In genomic region chr12:6221146-6221545, GRCh38 we compare ENCODE assay signal across 18 cellular contexts. TPM values are rescaled to one million over a fixed set of nuclear protein-coding genes. Genes with fewer than 3 reads are reported as not detected.
DNase-seq lines count a peak whose midpoint lies in the region; ATAC-seq, FAIRE-seq and TF ChIP-seq lines count a peak whose summit lies in the region.
"Had no signal": no experiment of that assay in that cellular context is flagged by ENCODE, and none has a peak within 500 bp of the region (broad histone marks: within the 10 kb centered on the region; RNA-seq: fewer than 3 reads in every experiment).

No MANE protein-coding gene starts in this region.

- no peaks in the 10 kb centered on the region for H3K27me3 ChIP-seq in BLaER1
- no peaks in the 10 kb centered on the region for H3K27me3 ChIP-seq in breast epithelium
- no peaks in the 10 kb centered on the region for H3K27me3 ChIP-seq in layer of hippocampus (ENCODE audit: control insufficient read depth, insufficient read depth, low read length)
- no peaks in the 10 kb centered on the region; a peak in 1 of 5 replicates for H3K27me3 ChIP-seq in HepG2 (ENCODE audit: control insufficient read depth in 1 of 2, insufficient read depth in 2 of 2, low read length in 2 of 2)

- WGBS in HepG2 (ENCODE audit: low lambda C conversion rate): 86% methylated on average over 7 of the region's 9 CpGs

- H3K79me2 ChIP-seq in HepG2 (ENCODE audit: insufficient read depth, low read length): no peaks in the 10 kb centered on the region

- no peak for FAIRE-seq in HepG2 (lab: Jason Lieb, UNC)

- H3K36me3 ChIP-seq in BLaER1: peaks cover 86% of the 10 kb centered on the region
- no peaks in the 10 kb centered on the region for H3K36me3 ChIP-seq in breast epithelium
- no peaks in the 10 kb centered on the region for H3K36me3 ChIP-seq in HepG2 (replicated peaks in 1 of 2; ENCODE audit: control insufficient read depth in 1 of 2, insufficient read depth in 2 of 2, low read length in 2 of 2)

- BruUV-seq in HepG2 (replicated peaks; lab: Mats Ljungman, UMichigan): no TSS peak

- intact Hi-C loops in breast epithelium (cut with DNase I; ENCODE audit: low total_unique reads): no loop called here
- intact Hi-C loops in HepG2 (cut with micrococcal nuclease; ENCODE audit: unreplicated experiment): no loop called here

- POLR2A ChIA-PET in HepG2 (lab: Yijun Ruan, JAX): interaction anchor here (2.2 kb wide), 1 partner anchor 9 kb away, joined by 10 read pairs; no protein-coding TSS in a partner anchor

- TF ChIP-seq EP300 in HepG2 (IDR thresholded peaks at IDR 0.05; ENCODE audit: low read depth in 2 of 2, low read length in 2 of 2) (no peak), HepG2 (CRISPR knock-in tag; IDR thresholded peaks at IDR 0.05; ENCODE audit: borderline replicate concordance) (no peak)

- CTCF ChIA-PET in HepG2 (lab: Yijun Ruan, JAX; ENCODE audit: low intra/inter-chr PET ratio, low total read pairs): no interaction called here

- in situ Hi-C loops in HepG2 (cut with HindIII; ENCODE audit: extremely low pct_ligation_motif_present, low pct_unique_long_range_greater_than_20kb): no loop called here

- H3K27ac ChIP-seq in BLaER1 (peak overlapping the region; percentile 96), breast epithelium (peak overlapping the region; percentile 56 to 96), layer of hippocampus (ENCODE audit: low read depth, low read length) (peak overlapping the region; percentile 65), skin epidermis (peak overlapping the region in 18 of 21 experiments; percentile 4 to 98 (median 50)), HepG2 (ENCODE audit: extremely low read length, insufficient read depth, low read length) (no peak overlapping the region)

- H4K20me1 ChIP-seq in BLaER1 (peaks cover 68% of the 10 kb centered on the region), HepG2 (ENCODE audit: insufficient read depth, low read length) (no peaks in the 10 kb centered on the region)

- H3K9me3 ChIP-seq in BLaER1 (no peaks in the 10 kb centered on the region), breast epithelium (no peaks in the 10 kb centered on the region), HepG2 (ENCODE audit: low read length) (no peaks in the 10 kb centered on the region)
- H3K9me3 ChIP-seq: mucosa of descending colon had no signal

- no peak for TF ChIP-seq POLR2A in breast epithelium (IDR thresholded peaks at IDR 0.05)
- TF ChIP-seq POLR2A in HepG2 (IDR thresholded peaks at IDR 0.05; ENCODE audit: insufficient read depth in 1 of 2, low read depth in 2 of 2, low read length in 2 of 2): no peak

- TF ChIP-seq CTCF in breast epithelium (IDR thresholded peaks at IDR 0.05) (no peak), HepG2 (CRISPR knock-in tag; IDR thresholded peaks at IDR 0.05) (no peak)

- H3K4me3 ChIP-seq in BLaER1 (no peak overlapping the region), breast epithelium (no peak overlapping the region), skin epidermis (no peak overlapping the region), HepG2 (replicated peaks in 1 of 3; ENCODE audit: insufficient read depth in 1 of 3, low read depth in 2 of 3, low read length in 3 of 3) (no peak overlapping the region)
- H3K4me3 ChIP-seq: mucosa of descending colon had no signal

- H3K4me1 ChIP-seq in BLaER1 (peaks cover 100% of the 10 kb centered on the region), breast epithelium (peaks cover 6 to 42% of the 10 kb centered on the region in 2 donors), HepG2 (ENCODE audit: insufficient read depth, low read length) (peaks cover 80% of the 10 kb centered on the region)

- H3K9ac ChIP-seq in BLaER1 (peak overlapping the region; percentile 31), HepG2 (ENCODE audit: insufficient read depth, low read depth, low read length) (no peak overlapping the region)

- H3K4me2 ChIP-seq in BLaER1: peak overlapping the region; percentile 100
- no peak overlapping the region for H3K4me2 ChIP-seq in HepG2 (ENCODE audit: low read depth, low read length)

- no peak overlapping the region for H2AFZ ChIP-seq in HepG2 (ENCODE audit: low read length)

- no peak for TF ChIP-seq RAD21 in HepG2 (CRISPR knock-in tag; IDR thresholded peaks at IDR 0.05)

- DNase-seq in breast epithelium (ENCODE audit: low spot score in 2 of 2): no peak
- DNase-seq in C1 segment of cervical spinal cord (lab: John Stamatoyannopoulos, UW): no peak
- no peak for DNase-seq in HepG2 (ENCODE audit: low spot score)
- no peak for DNase-seq in epidermal melanocyte (ENCODE audit: insufficient read length, low spot score)
- DNase-seq: activated CD4-positive, CD25-positive, alpha-beta regulatory T cell treated with anti-CD3 and anti-CD28 coated beads, Interleukin-2, amount 50 U/mL, for 72 hours; activated naive CD8-positive, alpha-beta T cell treated with anti-CD3 and anti-CD28 coated beads, Interleukin-2, amount 50 U/mL, for 24 hours; CD4-positive, CD25-positive, alpha-beta regulatory T cell; DMS153; hippocampal formation; kidney glomerular epithelial cell; NCI-H1417 treated with DMSO at 0.1 percent for 48 hours; NCI-H748 treated with DMSO at 0.1 percent for 48 hours; stimulated activated CD4-positive, alpha-beta T cell treated with anti-CD3 and anti-CD28 coated beads, Interleukin-4, amount 100 ng/mL, for 4 hours had no signal

- ATAC-seq in HepG2 (no peak), SK-N-SH treated with all-trans-retinoic acid at 6 μM for 48 hours (no peak)
- ATAC-seq: activated naive CD8-positive, alpha-beta T cell treated with anti-CD3 and anti-CD28 coated beads, Interleukin-2, amount 50 U/mL, for 24 hours; mucosa of descending colon had no signal

TF ChIP-seq in HepG2, 621 proteins besides CTCF, POLR2A, EP300 and RAD21 (continues in another document):
- TF ChIP-seq HOXA3 (CRISPR knock-in tag; IDR thresholded peaks at IDR 0.05) (no peak), CCDC6 (CRISPR knock-in tag; IDR thresholded peaks at IDR 0.05) (no peak), SMARCC2 (IDR thresholded peaks at IDR 0.05) (no peak), ZNF275 (CRISPR knock-in tag; IDR thresholded peaks at IDR 0.05; ENCODE audit: borderline replicate concordance) (no peak), CBX2 (IDR thresholded peaks at IDR 0.05; ENCODE audit: low read depth, low read length) (no peak), CBX2 (CRISPR knock-in tag; IDR thresholded peaks at IDR 0.05; ENCODE audit: low read depth) (no peak), NCOA5 (CRISPR knock-in tag; IDR thresholded peaks at IDR 0.05) (no peak), NCOA2 (CRISPR knock-in tag; IDR thresholded peaks at IDR 0.05) (no peak)

TF ChIP-seq in SK-N-SH treated with all-trans-retinoic acid at 6 μM for 48 hours, 23 proteins besides CTCF, POLR2A, EP300 and RAD21:
- TF ChIP-seq RARB (CRISPR knock-in tag; IDR thresholded peaks at IDR 0.05): no peak

RNA-seq across cellular contexts. Expression of gene CD9, which starts 20.9 kb away (rescaled TPM):
- total RNA-seq in breast epithelium (100 to 1,000 TPM in 2 of 3 donors, 10 to 100 TPM in 1; 91.1 to 436 (median 243) TPM), HepG2 (2016; rRNA removed; fragmentation: Illumina TruSeq; extraction: Trizol) (4.3 and 5.8 TPM in 2 replicates)
- total RNA-seq in HepG2 (2016; cell fraction: cytosol; rRNA removed; fragmentation: Illumina TruSeq; extraction: Trizol; ENCODE audit: low read depth): 1.3 and 2.0 TPM in 2 replicates
- total RNA-seq in HepG2 (2016; cell fraction: insoluble cytoplasmic fraction; rRNA removed; fragmentation: Illumina TruSeq; extraction: Trizol): 2.4 and 6.9 TPM in 2 replicates
- 2.1 and 2.4 TPM in 2 replicates for total RNA-seq in HepG2 (2016; cell fraction: membrane; rRNA removed; fragmentation: Illumina TruSeq; extraction: Trizol)
- total RNA-seq in HepG2 (2016; cell fraction: nucleus; rRNA removed; fragmentation: Illumina TruSeq; extraction: Trizol): 5.9 and 6.5 TPM in 2 replicates
- 38.3 and 40.1 TPM in 2 replicates for polyA plus RNA-seq in HepG2 (2011; rRNA removed)
- polyA plus RNA-seq in HepG2 (2011; cell fraction: cytosol; rRNA removed): 30.3 and 47.3 TPM in 2 replicates
- 15.2 and 20.2 TPM in 2 replicates for polyA plus RNA-seq in HepG2 (2011; cell fraction: nucleus; rRNA removed)
- polyA plus RNA-seq in HepG2 (2012): 30.0 and 52.7 TPM in 2 replicates
- 1.4 and 1.8 TPM in 2 replicates for polyA plus RNA-seq in HepG2 (2016; cell fraction: cytosol; fragmentation: Illumina TruSeq; extraction: Trizol; ENCODE audit: low read depth)
- 5.2 and 5.4 TPM in 2 replicates for polyA plus RNA-seq in HepG2 (2016; cell fraction: insoluble cytoplasmic fraction; fragmentation: Illumina TruSeq; extraction: Trizol; ENCODE audit: low read depth)
- 1.9 and 2.4 TPM in 2 replicates for polyA plus RNA-seq in HepG2 (2016; cell fraction: membrane; fragmentation: Illumina TruSeq; extraction: Trizol; ENCODE audit: low read depth)
- 10.1 and 12.9 TPM in 2 replicates for polyA plus RNA-seq in HepG2 (2016; cell fraction: nucleus; fragmentation: Illumina TruSeq; extraction: Trizol; ENCODE audit: insufficient read depth, low read depth)
- polyA minus RNA-seq in HepG2 (2011; rRNA and poly(A)+ RNA removed; ENCODE audit: low replicate concordance): 21.6 and 243 TPM in 2 replicates
- 12.1 and 13.6 TPM in 2 replicates for polyA minus RNA-seq in HepG2 (2011; cell fraction: cytosol; rRNA and poly(A)+ RNA removed)
- 8.9 and 10.4 TPM in 2 replicates for polyA minus RNA-seq in HepG2 (2011; cell fraction: nucleus; rRNA and poly(A)+ RNA removed)

Comparison
In these comparisons a context has a peak if more than half of its experiments do, and no peak if none do; other contexts are left out.
1. RNA of gene CD9, which starts 20.9 kb away (total RNA-seq): 91.1 to 436 TPM in breast epithelium; 1.3 to 6.9 TPM in HepG2; every median in the first group is over 10 times any median in the second.